8 cellular contexts compared by ENCODE assay signal in the genomic region with DNA sequence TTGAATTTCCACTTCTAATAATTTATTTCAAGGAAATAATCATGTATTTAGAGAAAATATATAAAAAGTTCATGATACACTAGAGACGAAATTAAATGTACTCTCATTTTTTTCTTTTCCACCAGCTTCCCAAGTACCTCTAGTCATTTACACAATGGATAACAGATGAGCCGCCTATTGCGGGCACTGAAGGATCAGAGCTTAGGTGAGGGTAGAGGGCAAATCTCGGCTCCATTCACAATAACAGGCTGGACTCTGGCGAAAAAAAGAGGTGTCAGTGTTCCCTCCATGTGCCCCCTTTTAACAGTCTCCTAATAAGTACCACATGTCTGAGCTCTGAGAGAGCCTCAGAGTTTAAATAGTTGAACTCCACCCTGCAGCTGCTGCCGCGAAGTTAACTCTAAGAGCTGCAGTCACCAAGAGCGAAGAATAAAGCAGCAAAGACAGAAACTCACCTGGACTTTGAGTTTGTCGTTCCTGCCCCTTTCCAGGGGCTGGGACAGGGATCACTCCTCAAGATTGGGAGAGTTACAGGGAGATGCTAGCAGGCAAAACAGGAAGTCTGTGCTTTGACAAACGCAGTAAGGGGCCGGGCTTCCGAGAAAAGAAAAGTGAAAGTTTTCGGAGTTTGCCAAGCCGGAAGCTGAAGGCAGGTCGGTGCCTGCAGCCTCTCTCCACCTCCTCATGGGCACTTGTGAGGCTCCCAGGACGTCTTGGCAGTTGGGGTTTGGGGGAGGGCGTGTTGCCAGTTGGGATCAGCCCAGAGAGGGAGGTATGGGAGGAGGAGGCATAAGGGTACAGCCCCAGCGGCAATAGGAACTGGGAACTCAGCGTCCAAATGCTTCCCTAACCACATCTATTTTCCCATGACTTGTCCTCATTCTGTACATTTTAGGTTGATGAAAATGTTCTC. TPM values are rescaled to one million over a fixed set of nuclear protein-coding genes. Genes with fewer than 3 reads are reported as not detected.
DNase-seq lines count a peak whose midpoint lies in the region; FAIRE-seq and TF ChIP-seq lines count a peak whose summit lies in the region.

SP110 (minus strand) TSS at position 566 of the 913 bp plus-strand sequence. CDS start 3,057 bp downstream, outside the sequence.

- H2AFZ ChIP-seq in Loucy (ENCODE audit: low read length) = peak within 1 kb of the TSS; percentile 92

- H3K79me2 ChIP-seq in Loucy (ENCODE audit: insufficient read depth, low read length) = peaks cover 14% of the 10 kb centered on the region; the same call in 1 of the 2 replicates

- H3K9me3 ChIP-seq in Loucy (ENCODE audit: insufficient read depth, low read depth, low read length) = no peaks in the 10 kb centered on the region

- H3K27ac ChIP-seq in VCaP = peak within 1 kb of the TSS; percentile 71

- H3K4me3 ChIP-seq in Loucy (ENCODE audit: low read length, poor library complexity, severe bottlenecking) (peak within 1 kb of the TSS; percentile 93), bronchial epithelial cell (ENCODE audit: low read depth, low read length) (peak within 1 kb of the TSS; percentile 62)

- no peaks in the 10 kb centered on the region for H3F3A ChIP-seq in Loucy (ENCODE audit: low read depth)

- H3K27me3 ChIP-seq in Loucy (ENCODE audit: insufficient read depth, low read length, poor library complexity, severe bottlenecking) = no peaks in the 10 kb centered on the region
- H3K27me3 ChIP-seq in bronchial epithelial cell (ENCODE audit: control insufficient read depth, insufficient read depth, low read length) = no peaks in the 10 kb centered on the region

- no peak for TF ChIP-seq CTCF in Loucy (conservative IDR thresholded peaks at IDR 0.05; ENCODE audit: low read length)
- TF ChIP-seq CTCF in VCaP (conservative IDR thresholded peaks at IDR 0.05) = no peak
- no peak for TF ChIP-seq CTCF in bronchial epithelial cell (IDR thresholded peaks at IDR 0.05; ENCODE audit: insufficient read depth, low read length, severe bottlenecking)

- peak; percentile 93 for DNase-seq in H4 (ENCODE audit: low spot score)
- peak; percentile 96 for DNase-seq in bronchial epithelial cell (ENCODE audit: low read depth)
- peak; percentile 62 for DNase-seq in inferior parietal cortex (ENCODE audit: extremely low spot score)
- DNase-seq in stimulated activated CD4-positive, alpha-beta T cell treated with anti-CD3 and anti-CD28 coated beads, Interleukin-12 subunit alpha, Interleukin-12 subunit beta, amount 100 ng/mL, for 24 hours (ENCODE audit: low read depth in 2 of 2) = peak; percentile 53 to 69
- DNase-seq in NCI-H2081 treated with DMSO at 0.1 percent for 48 hours (lab: John Stamatoyannopoulos, UW) = no peak

- no peaks in the 10 kb centered on the region for H3K9me2 ChIP-seq in Loucy (replicated peaks; ENCODE audit: low read depth, low read length)

- peak within 1 kb of the TSS; percentile 82 for H3K9ac ChIP-seq in Loucy (ENCODE audit: low read depth, low read length, poor library complexity, severe bottlenecking)

- no peaks in the 10 kb centered on the region for H4K20me1 ChIP-seq in Loucy (ENCODE audit: insufficient read depth, low read length, poor library complexity, severe bottlenecking)

- FAIRE-seq in G401.6 (lab: Jason Lieb, UNC) (peak; percentile 76), bronchial epithelial cell (lab: Jason Lieb, UNC) (peak; percentile 94)

- H3K4me1 ChIP-seq in Loucy (ENCODE audit: insufficient read depth, low read length, poor library complexity, severe bottlenecking) = peaks cover 34% of the 10 kb centered on the region

- H3K4me2 ChIP-seq in Loucy (ENCODE audit: low read depth, low read length, poor library complexity, severe bottlenecking) = peak within 1 kb of the TSS; percentile 91

- H3K36me3 ChIP-seq in Loucy (ENCODE audit: insufficient read depth, low read length) (no peaks in the 10 kb centered on the region), bronchial epithelial cell (ENCODE audit: control insufficient read depth, insufficient read depth, low read length) (no peaks in the 10 kb centered on the region)

RNA-seq across cellular contexts. Expression of gene SP110, which starts in this region (rescaled TPM):
- 23.7 and 26.3 TPM in 2 replicates for total RNA-seq in H4 (2014; rRNA removed; shearing (Covaris generic))
- total RNA-seq in bronchial epithelial cell = 0.53 and 1.4 TPM in 2 replicates

Comparison
In these comparisons a context has a peak if more than half of its experiments do, and no peak if none do; other contexts are left out.
1. RNA of gene SP110 (total RNA-seq): 23.7 to 26.3 TPM in H4; 0.53 to 1.4 TPM in bronchial epithelial cell; every median in the first group is over 10 times any median in the second.